8 cellular contexts compared by ENCODE assay signal in the genomic region with DNA sequence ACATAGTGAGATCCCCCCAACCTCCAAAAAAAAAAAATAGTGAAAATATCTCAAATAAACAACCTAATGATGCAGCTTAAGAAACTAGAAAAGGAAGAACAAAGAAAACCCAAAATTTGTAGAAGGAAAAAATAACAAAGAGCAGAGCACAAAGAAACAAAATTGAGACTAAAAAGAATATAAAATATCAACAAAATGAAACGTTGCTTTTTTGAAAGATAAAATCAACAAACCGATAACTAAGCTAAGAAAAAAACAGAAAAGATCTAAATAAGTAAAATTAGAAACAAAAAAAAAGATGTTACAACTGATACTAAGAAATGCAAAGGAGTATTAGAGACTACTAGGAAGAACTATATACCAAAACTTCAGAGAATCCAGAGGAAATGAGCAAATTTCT.
"Had no signal": no experiment of that assay in that cellular context is flagged by ENCODE, and none has a peak within 500 bp of the region (broad histone marks: within the 10 kb centered on the region; RNA-seq: fewer than 3 reads in every experiment).

No MANE protein-coding gene starts in this region.

- ATAC-seq: GM12878 had no signal

- DNase-seq: GDM1, GF-D8 had no signal

- FAIRE-seq: G401.6, GM12878, GM12891, GM12892, GM18507, GM19239 had no signal

- H3K4me3 ChIP-seq: GM12878 had no signal
